ENCODE assay signal across 33 cellular contexts in the genomic region with DNA sequence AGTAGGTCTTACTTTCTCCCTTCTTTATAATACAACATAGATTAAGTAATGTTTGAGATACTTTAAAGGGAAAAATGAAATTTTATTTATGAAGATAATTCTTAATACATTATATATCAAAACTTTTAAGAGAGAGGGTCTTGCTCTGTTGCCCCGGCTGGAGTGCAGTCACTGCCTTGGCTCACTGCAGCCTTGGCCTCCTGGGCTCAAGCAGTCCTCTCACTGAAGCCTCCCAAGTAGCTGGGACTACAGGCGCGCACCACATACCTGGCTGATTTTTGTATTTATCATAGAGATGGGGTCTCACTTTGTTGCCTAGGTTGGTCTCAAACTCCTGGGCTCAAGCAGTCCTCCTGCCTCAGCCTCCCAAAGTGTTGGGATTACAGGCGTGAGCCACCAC.
"Had no signal": no experiment of that assay in that cellular context is flagged by ENCODE, and none has a peak within 500 bp of the region (broad histone marks: within the 10 kb centered on the region; RNA-seq: fewer than 3 reads in every experiment).

No MANE protein-coding gene starts in this region.

- H3K4me3 ChIP-seq: ovary, psoas muscle, skin epidermis, smooth muscle cell, spleen, suprapubic skin, testis, tibial artery, transverse colon, upper lobe of right lung, uterus had no signal

- H3K27ac ChIP-seq: neutrophil, ovary, parathyroid adenoma, psoas muscle, skin epidermis, spleen, suprapubic skin, testis, tibial artery, transverse colon, upper lobe of right lung, uterus had no signal

- H3K9me3 ChIP-seq: neutrophil, ovary, psoas muscle, spleen, suprapubic skin, testis, tibial artery, transverse colon, upper lobe of right lung, uterus had no signal

- H3K27me3 ChIP-seq: neutrophil, ovary, spleen, suprapubic skin, testis, tibial artery, transverse colon, upper lobe of right lung, uterus had no signal

- DNase-seq: naive thymus-derived CD8-positive, alpha-beta T cell; nephron progenitor cell; occipital lobe; ovary; posterior cingulate gyrus; psoas muscle; right cardiac atrium; spleen; stimulated activated CD4-positive, alpha-beta T cell treated with anti-CD3 and anti-CD28 coated beads, Interleukin-12 subunit alpha, Interleukin-12 subunit beta, amount 100 ng/mL, for 4 hours; stimulated activated CD4-positive, alpha-beta T cell treated with anti-CD3 and anti-CD28 coated beads, Interleukin-1b, Interleukin-23, amount 100 ng/mL, for 48 hours; stimulated activated CD4-positive, alpha-beta T cell treated with anti-CD3 and anti-CD28 coated beads, Interleukin-4, amount 100 ng/mL, for 1 hour; stimulated activated CD4-positive, alpha-beta T cell treated with anti-CD3 and anti-CD28 coated beads, Interleukin-4, amount 100 ng/mL, for 4 hours; stimulated activated CD8-positive, alpha-beta memory T cell treated with anti-CD3 and anti-CD28 coated beads, Interleukin-4, amount 100 ng/mL, for 48 hours; stimulated activated naive CD4-positive, alpha-beta T cell; stimulated activated naive CD8-positive, alpha-beta T cell treated with anti-CD3 and anti-CD28 coated beads, Interleukin-15, amount 100 ng/mL, for 72 hours; stimulated activated naive CD8-positive, alpha-beta T cell treated with anti-CD3 and anti-CD28 coated beads, Interleukin-15, Interleukin-2, amounts not matched to agents 100 U/mL and 50 U/mL, for 24 hours; substantia nigra; testis; tibial artery; transverse colon; upper lobe of right lung; uterus had no signal

- H3K4me1 ChIP-seq: psoas muscle, testis had no signal

- H3K9me3 Mint-ChIP-seq: naive thymus-derived CD8-positive, alpha-beta T cell; natural killer cell treated with Interleukin-12 subunit alpha and Interleukin-12 subunit beta and Interleukin-15 and Interleukin-18, amount 100 ng/mL, for 72 hours; nephron progenitor cell; neural crest cell; stimulated activated memory B cell treated with anti-CD40 and anti-IgM and Interleukin-4, amounts not matched to agents 10 μg/mL and 1 μg/mL and 100 μg/mL, for 72 hours; stimulated activated naive CD8-positive, alpha-beta T cell treated with anti-CD3 and anti-CD28 coated beads, Interleukin-15, amount 100 ng/mL, for 72 hours; type B pancreatic cell had no signal

- H3K36me3 ChIP-seq: ovary had no signal

- H3K4me3 Mint-ChIP-seq: naive thymus-derived CD8-positive, alpha-beta T cell; natural killer cell treated with Interleukin-12 subunit alpha and Interleukin-12 subunit beta and Interleukin-15 and Interleukin-18, amount 100 ng/mL, for 72 hours; nephron progenitor cell; neural crest cell; stimulated activated memory B cell treated with anti-CD40 and anti-IgM and Interleukin-4, amounts not matched to agents 10 μg/mL and 1 μg/mL and 100 μg/mL, for 72 hours; stimulated activated naive CD8-positive, alpha-beta T cell treated with anti-CD3 and anti-CD28 coated beads, Interleukin-15, amount 100 ng/mL, for 72 hours; type B pancreatic cell had no signal

- ATAC-seq: naive thymus-derived CD8-positive, alpha-beta T cell; natural killer cell treated with Interleukin-12 subunit alpha and Interleukin-12 subunit beta and Interleukin-15 and Interleukin-18, amount 100 ng/mL, for 72 hours; psoas muscle; right cardiac atrium; sciatic nerve; stimulated activated memory B cell treated with anti-CD40 and anti-IgM and Interleukin-4, amounts not matched to agents 10 μg/mL and 1 μg/mL and 100 μg/mL, for 72 hours; stimulated activated naive CD8-positive, alpha-beta T cell treated with anti-CD3 and anti-CD28 coated beads, Interleukin-15, amount 100 ng/mL, for 72 hours; stimulated activated naive CD8-positive, alpha-beta T cell treated with anti-CD3 and anti-CD28 coated beads, Interleukin-15, Interleukin-2, amounts not matched to agents 100 U/mL and 50 U/mL, for 24 hours; upper lobe of right lung had no signal

- H3K4me1 Mint-ChIP-seq: nephron progenitor cell; neural crest cell; stimulated activated memory B cell treated with anti-CD40 and anti-IgM and Interleukin-4, amounts not matched to agents 10 μg/mL and 1 μg/mL and 100 μg/mL, for 72 hours had no signal

- H3K27me3 Mint-ChIP-seq: naive thymus-derived CD8-positive, alpha-beta T cell; natural killer cell treated with Interleukin-12 subunit alpha and Interleukin-12 subunit beta and Interleukin-15 and Interleukin-18, amount 100 ng/mL, for 72 hours; progenitor cell of endocrine pancreas; stimulated activated memory B cell treated with anti-CD40 and anti-IgM and Interleukin-4, amounts not matched to agents 10 μg/mL and 1 μg/mL and 100 μg/mL, for 72 hours; stimulated activated naive CD8-positive, alpha-beta T cell treated with anti-CD3 and anti-CD28 coated beads, Interleukin-15, amount 100 ng/mL, for 72 hours; type B pancreatic cell had no signal

- H3K27ac Mint-ChIP-seq: naive thymus-derived CD8-positive, alpha-beta T cell; natural killer cell treated with Interleukin-12 subunit alpha and Interleukin-12 subunit beta and Interleukin-15 and Interleukin-18, amount 100 ng/mL, for 72 hours; nephron progenitor cell; progenitor cell of endocrine pancreas; stimulated activated memory B cell treated with anti-CD40 and anti-IgM and Interleukin-4, amounts not matched to agents 10 μg/mL and 1 μg/mL and 100 μg/mL, for 72 hours; stimulated activated naive CD8-positive, alpha-beta T cell treated with anti-CD3 and anti-CD28 coated beads, Interleukin-15, amount 100 ng/mL, for 72 hours; type B pancreatic cell had no signal
